Comparison of ENCODE assay signal across 14 cellular contexts in the genomic region with DNA sequence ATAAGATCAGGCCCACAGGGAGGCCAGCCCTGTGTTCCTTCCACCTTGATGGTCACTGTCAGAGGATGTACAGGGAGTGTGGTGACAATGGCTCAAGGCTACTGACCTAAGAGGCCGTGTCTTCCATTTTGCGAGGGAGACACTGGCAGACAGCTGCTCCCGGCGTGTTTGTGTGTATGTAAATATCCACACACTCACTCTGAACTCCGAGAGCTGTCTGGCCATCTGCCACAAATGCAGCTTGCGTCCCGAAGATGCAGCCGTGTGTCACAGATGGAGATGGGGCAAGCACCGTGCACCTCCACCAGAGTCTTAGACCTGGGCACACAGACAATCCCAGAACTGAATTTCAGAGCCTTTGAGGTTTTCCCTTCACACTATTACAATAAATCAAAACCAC.
"Had no signal": no experiment of that assay in that cellular context is flagged by ENCODE, and none has a peak within 500 bp of the region (broad histone marks: within the 10 kb centered on the region; RNA-seq: fewer than 3 reads in every experiment).

No MANE protein-coding gene starts in this region.

- H3K4me1 ChIP-seq: psoas muscle, right lobe of liver, suprapubic skin had no signal

- H3K4me3 ChIP-seq: dorsolateral prefrontal cortex, psoas muscle, right lobe of liver, smooth muscle cell, suprapubic skin had no signal

- DNase-seq: activated B cell treated with CpG ODN at 0.5 μM for 24 hours; activated CD4-positive, alpha-beta T cell treated with anti-CD3 and anti-CD28 coated beads, Interleukin-2, amount 10 ng/mL, durations not matched to agents 24 days and 14 days; activated CD8-positive, alpha-beta memory T cell treated with anti-CD3 and anti-CD28 coated beads, Interleukin-2, amount 50 U/mL, for 4 hours; activated CD8-positive, alpha-beta T cell treated with anti-CD3 and anti-CD28 coated beads, Interleukin-2, amount 10 ng/mL, durations not matched to agents 7 days and 5 days; activated gamma-delta T cell treated with Interleukin-2 at 50 U/mL for 16 hours; amniotic stem cell; mesenchymal stem cell; natural killer cell; occipital lobe; right lobe of liver had no signal

- ATAC-seq: activated CD8-positive, alpha-beta T cell treated with anti-CD3 and anti-CD28 coated beads, Interleukin-2, amount 10 ng/mL, durations not matched to agents 7 days and 5 days; natural killer cell; right lobe of liver had no signal

- H3K27ac ChIP-seq: psoas muscle, right lobe of liver, suprapubic skin had no signal

- H3K27me3 ChIP-seq: right lobe of liver, suprapubic skin had no signal
